25 cellular contexts compared by ENCODE assay signal in the genomic region with DNA sequence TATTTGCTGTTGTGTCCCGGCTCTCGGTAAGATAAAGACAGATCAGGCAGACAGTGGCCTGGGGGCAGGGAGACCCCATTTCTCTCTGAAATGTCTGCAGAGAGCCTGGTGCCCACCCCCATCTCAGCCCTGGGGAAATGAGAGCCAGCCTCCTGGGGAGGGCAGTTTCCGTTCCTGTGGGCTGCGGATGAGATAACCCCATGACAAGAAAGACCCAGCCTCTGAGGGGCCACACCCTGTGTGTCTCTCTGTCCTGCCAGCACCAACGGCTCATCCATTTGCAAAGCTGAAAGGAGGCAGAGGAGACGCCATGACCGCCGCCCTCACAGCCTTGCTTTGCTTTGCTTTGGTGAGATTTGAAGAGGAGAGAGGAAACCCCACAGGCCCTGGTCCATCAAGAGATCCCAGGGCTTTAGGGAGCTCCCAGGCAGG. TPM values are rescaled to one million over a fixed set of nuclear protein-coding genes. Genes with fewer than 3 reads are reported as not detected.
"Had no signal": no experiment of that assay in that cellular context is flagged by ENCODE, and none has a peak within 500 bp of the region (broad histone marks: within the 10 kb centered on the region; RNA-seq: fewer than 3 reads in every experiment).

No MANE protein-coding gene starts in this region.

- H3K4me3 Mint-ChIP-seq: stimulated activated memory B cell treated with anti-CD40 and anti-IgM and Interleukin-4, amounts not matched to agents 10 μg/mL and 1 μg/mL and 100 μg/mL, for 72 hours had no signal

- H3K9me3 ChIP-seq: body of pancreas, colonic mucosa, tibial artery, uterus had no signal

- H3K27ac ChIP-seq: body of pancreas, colonic mucosa, esophagus muscularis mucosa, left ventricle myocardium inferior, tibial artery, uterus, VCaP had no signal

- H3K4me3 ChIP-seq: body of pancreas, colonic mucosa, esophagus muscularis mucosa, left ventricle myocardium inferior, tibial artery, uterus had no signal

- H3K36me3 ChIP-seq: colonic mucosa, esophagus muscularis mucosa, left ventricle myocardium inferior, tibial artery, uterus had no signal

- H3K36me3 Mint-ChIP-seq: naive B cell; stimulated activated memory B cell treated with anti-CD40 and anti-IgM and Interleukin-4, amounts not matched to agents 10 μg/mL and 1 μg/mL and 100 μg/mL, for 72 hours had no signal

- H3K4me1 ChIP-seq: body of pancreas, colonic mucosa, esophagus muscularis mucosa, left ventricle myocardium inferior, tibial artery, uterus had no signal

- H3K27ac Mint-ChIP-seq: activated naive CD4-positive, alpha-beta T cell treated with anti-CD3 and anti-CD28 coated beads, Interleukin-2, amount 50 U/mL, for 72 hours; naive B cell; stimulated activated memory B cell treated with anti-CD40 and anti-IgM and Interleukin-4, amounts not matched to agents 10 μg/mL and 1 μg/mL and 100 μg/mL, for 72 hours had no signal

- DNase-seq: activated CD4-positive, alpha-beta T cell treated with anti-CD3 and anti-CD28 coated beads for 1 hour; activated CD4-positive, alpha-beta T cell treated with anti-CD3 and anti-CD28 coated beads, Interleukin-2, amount 50 U/mL, for 48 hours; activated CD8-positive, alpha-beta memory T cell treated with anti-CD3 and anti-CD28 coated beads, Interleukin-2, amount 50 U/mL, for 4 hours; activated gamma-delta T cell; activated T-cell treated with anti-CD3 and anti-CD28 coated beads, Interleukin-2, amount 50 U/mL, for 48 hours; amygdala; body of pancreas; caudate nucleus; colonic mucosa; hippocampal formation; kidney; left ventricle myocardium inferior; naive B cell; posterior cingulate gyrus; retina; tibial artery; uterus had no signal

- H3K4me1 Mint-ChIP-seq: stimulated activated memory B cell treated with anti-CD40 and anti-IgM and Interleukin-4, amounts not matched to agents 10 μg/mL and 1 μg/mL and 100 μg/mL, for 72 hours had no signal

- ATAC-seq: activated naive CD4-positive, alpha-beta T cell treated with anti-CD3 and anti-CD28 coated beads, Interleukin-2, amount 50 U/mL, for 72 hours; body of pancreas; stimulated activated memory B cell treated with anti-CD40 and anti-IgM and Interleukin-4, amounts not matched to agents 10 μg/mL and 1 μg/mL and 100 μg/mL, for 72 hours had no signal

- H3K27me3 ChIP-seq: body of pancreas, colonic mucosa, uterus had no signal

RNA-seq across cellular contexts. Expression of gene KIR3DL3, which starts 28.1 kb away (rescaled TPM):
- total RNA-seq: activated naive CD4-positive, alpha-beta T cell treated with anti-CD3 and anti-CD28 coated beads, Interleukin-2, amount 50 U/mL, for 72 hours; body of pancreas; colonic mucosa; esophagus muscularis mucosa; glomerular endothelial cell; kidney; left ventricle myocardium inferior; mononuclear cell; subcutaneous adipose tissue; T-helper 2 cell treated with Interferon-gamma antibody and Interleukin-4, amounts not matched to agents 100 ng/mL and 5 ng/mL, for 36 hours; uterus had no signal

RNA-seq across cellular contexts. Expression of gene LILRB4, which starts 33.3 kb away (rescaled TPM):
- total RNA-seq: activated naive CD4-positive, alpha-beta T cell treated with anti-CD3 and anti-CD28 coated beads, Interleukin-2, amount 50 U/mL, for 72 hours; glomerular endothelial cell had no signal

RNA-seq across cellular contexts. Expression of gene KIR2DL3, which starts 42.2 kb away (rescaled TPM):
- total RNA-seq: body of pancreas, colonic mucosa, esophagus muscularis mucosa, glomerular endothelial cell, left ventricle myocardium inferior, subcutaneous adipose tissue, uterus had no signal
